ENCODE assay signal across 22 cellular contexts in genomic region chrX:53291596-53291995, GRCh38. TPM values are rescaled to one million over a fixed set of nuclear protein-coding genes. Genes with fewer than 3 reads are reported as not detected.
DNase-seq lines count a peak whose midpoint lies in the region; ATAC-seq, FAIRE-seq and TF ChIP-seq lines count a peak whose summit lies in the region.
"Had no signal": no experiment of that assay in that cellular context is flagged by ENCODE, and none has a peak within 500 bp of the region (broad histone marks: within the 10 kb centered on the region; RNA-seq: fewer than 3 reads in every experiment).

No MANE protein-coding gene starts in this region.

- H3K4me1 ChIP-seq in left ventricle myocardium inferior = peaks cover 28% of the 10 kb centered on the region
- H3K4me1 ChIP-seq in kidney (ENCODE audit: control insufficient read depth in 1 of 2, insufficient read depth in 1 of 2, low read depth in 1 of 2, low read length in 2 of 2) = peaks cover 6 to 10% of the 10 kb centered on the region in 2 donors
- H3K4me1 ChIP-seq in neural progenitor cell = no peaks in the 10 kb centered on the region
- H3K4me1 ChIP-seq: Caco-2 had no signal

- H3K79me2 ChIP-seq in neural progenitor cell (ENCODE audit: low read depth) = no peaks in the 10 kb centered on the region

- H3K27ac ChIP-seq in left ventricle myocardium inferior (replicated peaks) (peak overlapping the region; percentile 84), kidney (ENCODE audit: low read depth in 2 of 2, low read length in 2 of 2) (no peak overlapping the region), neural progenitor cell (no peak overlapping the region)
- H3K27ac ChIP-seq: A549; BLaER1 treated with 17β-estradiol and CSF1 and Interleukin-3, amounts not matched to agents 10 nM and 100 nM; C4-2B had no signal

- no peaks in the 10 kb centered on the region for H4K20me1 ChIP-seq in neural progenitor cell (ENCODE audit: low read depth)

- TF ChIP-seq CTCF in left ventricle myocardium inferior (IDR thresholded peaks at IDR 0.05; ENCODE audit: borderline replicate concordance) = no peak
- no peak for TF ChIP-seq CTCF in kidney (IDR thresholded peaks at IDR 0.05; ENCODE audit: borderline replicate concordance, extremely low read depth, insufficient read depth)
- TF ChIP-seq CTCF in neural progenitor cell (IDR thresholded peaks at IDR 0.05) = no peak

- H3F3A ChIP-seq in neural progenitor cell (ENCODE audit: low read depth) = peaks cover 8% of the 10 kb centered on the region

- H3K27me3 ChIP-seq in left ventricle myocardium inferior (ENCODE audit: low read depth) (no peaks in the 10 kb centered on the region), neural progenitor cell (no peaks in the 10 kb centered on the region)

- peaks cover 38% of the 10 kb centered on the region for H3K4me1 Mint-ChIP-seq in neural progenitor cell

- no peak overlapping the region for H3K4me3 Mint-ChIP-seq in neural progenitor cell
- H3K4me3 Mint-ChIP-seq: B cell; CD4-positive, alpha-beta T cell; CD8-positive, alpha-beta T cell had no signal

- no peak for FAIRE-seq in kidney (lab: Jason Lieb, UNC)
- FAIRE-seq: A549, D721Med, G401.6, GM12891, GM19239 had no signal

- H3K9me3 ChIP-seq in left ventricle myocardium inferior (replicated peaks) = no peaks in the 10 kb centered on the region
- no peaks in the 10 kb centered on the region for H3K9me3 ChIP-seq in kidney (ENCODE audit: control insufficient read depth in 1 of 2, low read length in 2 of 2)
- H3K9me3 ChIP-seq in neural progenitor cell (ENCODE audit: low read depth) = no peaks in the 10 kb centered on the region
- H3K9me3 ChIP-seq: A549; BLaER1 treated with 17β-estradiol and CSF1 and Interleukin-3, amounts not matched to agents 10 nM and 100 nM; Caco-2 had no signal

- H3K36me3 Mint-ChIP-seq in neural progenitor cell = no peaks in the 10 kb centered on the region
- H3K36me3 Mint-ChIP-seq: CD8-positive, alpha-beta T cell had no signal

- no peak for ATAC-seq in left ventricle myocardium superior
- no peak for ATAC-seq in GM21737 (IDR thresholded peaks at IDR 0.05; ENCODE audit: unreplicated experiment)
- ATAC-seq: A549; CD8-positive, alpha-beta T cell had no signal

- intact Hi-C loops in left ventricle myocardium inferior (cut with micrococcal nuclease) (no loop called here), left ventricle myocardium superior (cut with micrococcal nuclease) (no loop called here), kidney (cut with DNase I) (no loop called here)

- H3K4me3 ChIP-seq in left ventricle myocardium inferior = no peak overlapping the region
- H3K4me3 ChIP-seq in kidney (ENCODE audit: low read length in 2 of 2) = no peak overlapping the region
- no peak overlapping the region for H3K4me3 ChIP-seq in neural progenitor cell
- H3K4me3 ChIP-seq: A549; BLaER1 treated with 17β-estradiol and CSF1 and Interleukin-3, amounts not matched to agents 10 nM and 100 nM had no signal

- H3K27me3 Mint-ChIP-seq in neural progenitor cell (ENCODE audit: insufficient read depth, low read depth) = peaks cover 7% of the 10 kb centered on the region
- H3K27me3 Mint-ChIP-seq: B cell; CD4-positive, alpha-beta T cell had no signal

- H3K9me3 Mint-ChIP-seq in neural progenitor cell = peaks cover 6% of the 10 kb centered on the region
- H3K9me3 Mint-ChIP-seq: CD4-positive, alpha-beta T cell; CD8-positive, alpha-beta T cell had no signal

- H3K27ac Mint-ChIP-seq in neural progenitor cell = peak overlapping the region; percentile 34
- H3K27ac Mint-ChIP-seq: B cell; CD4-positive, alpha-beta T cell; CD8-positive, alpha-beta T cell had no signal

- H3K4me2 ChIP-seq in neural progenitor cell = no peak overlapping the region
- H3K4me2 ChIP-seq: A549; BLaER1 treated with 17β-estradiol and CSF1 and Interleukin-3, amounts not matched to agents 10 nM and 100 nM had no signal

- DNase-seq in left ventricle myocardium inferior (no peak), left ventricle myocardium superior (no peak), kidney (peak; percentile 34), neural progenitor cell (ENCODE audit: low spot score) (no peak), activated gamma-delta T cell (lab: John Stamatoyannopoulos, UW) (no peak), anterior cingulate cortex (lab: John Stamatoyannopoulos, UW) (no peak)
- DNase-seq: AML-193; Caco-2; Calu3; CD4-positive, alpha-beta T cell; CD8-positive, alpha-beta T cell; DMS79 treated with DMSO at 0.1 percent for 48 hours; GF-D8 had no signal

- no peak overlapping the region for H2AFZ ChIP-seq in neural progenitor cell (replicated peaks)

- H3K9ac ChIP-seq in kidney (ENCODE audit: low read length in 2 of 2) (no peak overlapping the region), neural progenitor cell (no peak overlapping the region)
- H3K9ac ChIP-seq: BLaER1 treated with 17β-estradiol and CSF1 and Interleukin-3, amounts not matched to agents 10 nM and 100 nM had no signal

- H3K36me3 ChIP-seq in left ventricle myocardium inferior = no peaks in the 10 kb centered on the region
- no peaks in the 10 kb centered on the region for H3K36me3 ChIP-seq in kidney (ENCODE audit: control insufficient read depth in 1 of 2, insufficient read depth in 2 of 2, low read length in 2 of 2)
- no peaks in the 10 kb centered on the region for H3K36me3 ChIP-seq in neural progenitor cell
- H3K36me3 ChIP-seq: BLaER1 treated with 17β-estradiol and CSF1 and Interleukin-3, amounts not matched to agents 10 nM and 100 nM had no signal

RNA-seq across cellular contexts. Expression of gene IQSEC2, which starts 10.2 kb away (rescaled TPM):
- total RNA-seq in left ventricle myocardium inferior = 17.1 TPM
- total RNA-seq in left ventricle myocardium superior = 12.0 TPM
- total RNA-seq in kidney = 20.9 TPM
- 56.2 TPM for polyA plus RNA-seq in kidney (ENCODE audit: insufficient read depth, low read depth, low replicate concordance)
- total RNA-seq in neural progenitor cell (ENCODE audit: low replicate concordance) = 3.5 and 8.3 TPM in 2 replicates
